ENCODE assay signal across 10 cellular contexts in the genomic region with DNA sequence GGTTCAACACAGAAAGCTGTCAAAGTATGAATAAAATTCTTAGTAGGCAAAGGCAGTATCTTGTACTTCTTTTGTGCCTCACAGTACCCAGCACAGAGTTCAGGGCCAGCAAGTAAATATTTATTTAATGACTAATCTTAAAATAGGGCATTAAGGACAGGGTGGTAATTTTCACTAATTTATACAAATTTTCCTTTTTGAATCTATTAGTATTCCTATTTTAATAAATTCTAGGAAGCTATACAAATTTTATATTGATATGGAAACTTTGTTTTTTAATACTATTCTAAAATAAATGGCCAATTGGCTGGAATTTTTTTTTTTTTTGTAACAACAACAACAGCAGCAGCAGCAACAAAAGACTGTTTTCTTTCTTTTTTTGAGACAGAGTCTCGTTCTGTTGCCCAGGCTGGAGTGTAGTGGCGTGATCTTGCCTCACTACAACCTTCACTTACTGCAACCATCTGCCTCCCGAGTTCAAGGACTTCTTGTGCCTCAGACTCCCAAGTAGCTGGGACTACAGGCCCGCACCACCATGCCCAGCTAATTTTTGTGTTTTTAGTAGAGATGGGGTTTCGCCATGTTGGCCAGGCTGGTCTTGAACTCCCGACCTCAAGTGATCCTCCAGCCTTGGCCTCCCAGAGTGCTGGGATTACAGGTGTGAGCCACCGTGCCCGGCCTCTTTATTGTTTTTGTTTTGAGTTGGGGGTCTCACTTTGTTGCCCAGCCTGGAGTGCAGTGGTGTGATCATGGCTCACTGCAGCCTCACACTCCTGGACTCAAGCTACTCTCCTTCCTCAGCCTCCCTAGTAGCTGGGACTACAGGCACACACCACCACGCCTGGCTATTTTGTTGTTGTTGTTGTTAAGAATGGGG.
DNase-seq lines count a peak whose midpoint lies in the region; ATAC-seq lines count a peak whose summit lies in the region.
"Had no signal": no experiment of that assay in that cellular context is flagged by ENCODE, and none has a peak within 500 bp of the region (broad histone marks: within the 10 kb centered on the region; RNA-seq: fewer than 3 reads in every experiment).

No MANE protein-coding gene starts in this region.

- H3K4me3 ChIP-seq in muscle layer of colon (ENCODE audit: low read depth in 1 of 2, low read length in 2 of 2) (no peak overlapping the region), aorta (ENCODE audit: low read length in 2 of 2) (no peak overlapping the region)
- H3K4me3 ChIP-seq: SJCRH30 had no signal

- no peaks in the 10 kb centered on the region for H3K36me3 ChIP-seq in muscle layer of colon (ENCODE audit: insufficient read depth, low read length)
- no peaks in the 10 kb centered on the region for H3K36me3 ChIP-seq in aorta (ENCODE audit: control insufficient read depth in 1 of 2, insufficient read depth in 2 of 2, low read length in 1 of 2)
- H3K36me3 ChIP-seq: SJCRH30 had no signal

- H3K9me3 ChIP-seq in muscle layer of colon (ENCODE audit: low read length), result no peaks in the 10 kb centered on the region
- H3K9me3 ChIP-seq in aorta (ENCODE audit: control insufficient read depth, low read length), result no peaks in the 10 kb centered on the region
- H3K9me3 ChIP-seq: SJCRH30 had no signal

- no peaks in the 10 kb centered on the region for H3K27me3 Mint-ChIP-seq in activated naive CD4-positive, alpha-beta T cell treated with anti-CD3 and anti-CD28 coated beads, Interleukin-2, amount 50 U/mL, for 24 hours

- DNase-seq in activated naive CD4-positive, alpha-beta T cell treated with anti-CD3 and anti-CD28 coated beads, Interleukin-2, amount 50 U/mL, for 16 hours, result no peak
- DNase-seq in aorta (no peak), islet precursor cell (no peak)
- no peak for DNase-seq in activated CD4-positive, alpha-beta T cell treated with anti-CD3 and anti-CD28 coated beads, Interleukin-2, amount 50 U/mL, for 48 hours
- DNase-seq: SJCRH30 had no signal

- H3K9ac ChIP-seq in muscle layer of colon (ENCODE audit: low read length), result peak overlapping the region; percentile 60

- peak overlapping the region; percentile 79 for H3K4me3 Mint-ChIP-seq in activated naive CD4-positive, alpha-beta T cell treated with anti-CD3 and anti-CD28 coated beads, Interleukin-2, amount 50 U/mL, for 24 hours

- 66 to 67% methylated on average over 9 of the region's 9 CpGs for WGBS in aorta, 2 donors

- no peaks in the 10 kb centered on the region for H3K9me3 Mint-ChIP-seq in activated naive CD4-positive, alpha-beta T cell treated with anti-CD3 and anti-CD28 coated beads, Interleukin-2, amount 50 U/mL, for 24 hours
- H3K9me3 Mint-ChIP-seq: activated naive CD4-positive, alpha-beta T cell treated with anti-CD3 and anti-CD28 coated beads, Interleukin-2, amount 50 U/mL, for 72 hours had no signal

- H3K4me1 Mint-ChIP-seq in activated naive CD4-positive, alpha-beta T cell treated with anti-CD3 and anti-CD28 coated beads, Interleukin-2, amount 50 U/mL, for 24 hours, result peaks cover 78% of the 10 kb centered on the region

- H3K27ac Mint-ChIP-seq in activated naive CD4-positive, alpha-beta T cell treated with anti-CD3 and anti-CD28 coated beads, Interleukin-2, amount 50 U/mL, for 24 hours, result peak overlapping the region; percentile 93

- H3K27ac ChIP-seq in cingulate gyrus (ENCODE audit: low read depth, low read length) (peak overlapping the region; percentile 99), muscle layer of colon (ENCODE audit: low read depth, low read length) (peak overlapping the region; percentile 82), aorta (ENCODE audit: low read depth in 1 of 2, low read length in 2 of 2) (peak overlapping the region; percentile 75 to 97)
- H3K27ac ChIP-seq: SJCRH30 had no signal

- intact Hi-C loops in aorta (cut with DNase I), result loop anchor here in 1 of 2 donors (5.0 kb wide), 1 partner anchor 124 kb away; no protein-coding TSS in a partner anchor

- H3K4me1 ChIP-seq in muscle layer of colon (ENCODE audit: insufficient read depth, low read length), result peaks cover 35% of the 10 kb centered on the region
- H3K4me1 ChIP-seq in aorta (ENCODE audit: control insufficient read depth in 1 of 2, insufficient read depth in 2 of 2, low read length in 2 of 2), result peaks cover 0 to 3% of the 10 kb centered on the region in 2 donors

- H3K27me3 ChIP-seq in muscle layer of colon (ENCODE audit: control insufficient read depth in 1 of 2, insufficient read depth in 2 of 2, low read length in 2 of 2) (no peaks in the 10 kb centered on the region), aorta (ENCODE audit: control insufficient read depth in 1 of 2, insufficient read depth in 2 of 2, low read length in 1 of 2) (no peaks in the 10 kb centered on the region)

- H3K36me3 Mint-ChIP-seq in activated naive CD4-positive, alpha-beta T cell treated with anti-CD3 and anti-CD28 coated beads, Interleukin-2, amount 50 U/mL, for 24 hours, result peaks cover 16% of the 10 kb centered on the region

- no peak for ATAC-seq in aorta (ENCODE audit: low FRiP score)
- ATAC-seq in HG03521 (IDR thresholded peaks at IDR 0.05; ENCODE audit: unreplicated experiment), result no peak
- ATAC-seq: activated naive CD4-positive, alpha-beta T cell treated with anti-CD3 and anti-CD28 coated beads, Interleukin-2, amount 50 U/mL, for 72 hours had no signal
